In genomic region chr9:109845178-109845577, GRCh38 we compare ENCODE assay signal across 28 cellular contexts.
"Had no signal": no experiment of that assay in that cellular context is flagged by ENCODE, and none has a peak within 500 bp of the region (broad histone marks: within the 10 kb centered on the region; RNA-seq: fewer than 3 reads in every experiment).

No MANE protein-coding gene starts in this region.

- FAIRE-seq: colon, endometrium, kidney had no signal

- H3K4me3 Mint-ChIP-seq: naive thymus-derived CD4-positive, alpha-beta T cell had no signal

- H3K36me3 ChIP-seq: esophagus squamous epithelium, gastrocnemius medialis, heart right ventricle, lower lobe of right lung had no signal

- ATAC-seq: esophagus mucosa; gastrocnemius medialis; left colon; left lobe of liver; left ventricle myocardium superior; lower lobe of right lung; naive thymus-derived CD4-positive, alpha-beta T cell had no signal

- H3K27ac Mint-ChIP-seq: naive thymus-derived CD4-positive, alpha-beta T cell had no signal

- H3K4me1 Mint-ChIP-seq: naive thymus-derived CD4-positive, alpha-beta T cell had no signal

- H3K27me3 ChIP-seq: dorsolateral prefrontal cortex, esophagus squamous epithelium, gastrocnemius medialis, heart right ventricle had no signal

- H3K9me3 ChIP-seq: esophagus squamous epithelium, gastrocnemius medialis, heart right ventricle, lower lobe of right lung had no signal

- DNase-seq: dermis blood vessel endothelial cell; dorsolateral prefrontal cortex; effector CD4-positive, alpha-beta T cell; effector memory CD4-positive, alpha-beta T cell; erythroblast; esophagus squamous epithelium; foreskin fibroblast; foreskin melanocyte; gastrocnemius medialis; glutamatergic neuron; head of caudate nucleus; heart right ventricle; hippocampal formation; islet precursor cell; kidney; kidney glomerular epithelial cell; left colon; left ventricle myocardium superior; lower lobe of right lung; mesenchymal stem cell; midbrain; naive thymus-derived CD4-positive, alpha-beta T cell had no signal

- H3K4me1 ChIP-seq: esophagus squamous epithelium, lower lobe of right lung had no signal

- H3K27ac ChIP-seq: coronary artery, epithelial cell of prostate, esophagus squamous epithelium, gastrocnemius medialis, heart right ventricle, lower lobe of right lung had no signal

- H3K4me3 ChIP-seq: coronary artery, dorsolateral prefrontal cortex, esophagus squamous epithelium, gastrocnemius medialis, heart right ventricle, lower lobe of right lung had no signal

- H3K36me3 Mint-ChIP-seq: naive thymus-derived CD4-positive, alpha-beta T cell had no signal
